ENCODE assay signal across 10 cellular contexts in the genomic region with DNA sequence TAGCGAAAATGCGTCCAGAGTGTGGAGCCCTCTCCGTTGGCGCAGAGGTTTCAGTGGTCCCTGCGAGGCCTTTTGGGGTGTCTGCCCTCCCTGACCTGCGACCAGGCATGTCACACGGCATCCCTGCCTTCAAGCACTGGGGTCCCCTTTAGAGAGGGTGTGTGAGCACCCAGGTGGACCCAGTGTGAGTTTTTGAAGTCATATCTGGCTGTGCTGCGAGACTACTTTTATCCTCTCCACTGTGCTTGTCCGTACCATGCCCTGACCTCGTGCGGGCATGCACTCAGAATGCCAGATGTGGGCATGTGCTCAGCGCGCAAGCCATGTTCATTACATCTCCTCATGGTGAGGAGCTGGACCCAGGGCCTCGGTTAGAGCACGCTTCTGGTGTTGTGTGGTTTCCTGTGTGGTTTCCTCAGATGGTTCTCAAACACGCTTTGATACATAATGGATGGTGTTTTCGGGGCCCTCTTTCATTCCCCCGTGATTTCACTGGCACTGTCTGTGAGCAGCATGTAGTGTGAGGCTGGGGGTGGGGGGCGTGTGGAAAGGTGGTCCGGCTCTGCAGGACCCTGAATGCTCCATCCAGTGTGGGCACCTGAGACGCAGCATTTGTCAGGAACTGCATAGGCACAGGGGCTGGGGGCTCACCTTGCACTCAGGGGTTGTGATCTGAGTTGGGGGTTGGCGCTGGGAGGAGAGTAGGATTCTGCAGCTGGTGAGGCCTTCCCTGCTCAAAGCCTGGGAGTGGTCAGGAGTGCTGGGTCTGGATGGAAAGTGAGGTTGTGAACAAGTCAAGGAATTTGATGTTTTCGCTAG. TPM values are rescaled to one million over a fixed set of nuclear protein-coding genes. Genes with fewer than 3 reads are reported as not detected.
DNase-seq lines count a peak whose midpoint lies in the region; ATAC-seq and TF ChIP-seq lines count a peak whose summit lies in the region.
"Had no signal": no experiment of that assay in that cellular context is flagged by ENCODE, and none has a peak within 500 bp of the region (broad histone marks: within the 10 kb centered on the region; RNA-seq: fewer than 3 reads in every experiment).

No MANE protein-coding gene starts in this region.

- no peak for TF ChIP-seq CTCF in right atrium auricular region (IDR thresholded peaks at IDR 0.05)

- ATAC-seq in Right ventricle myocardium inferior (no peak), memory B cell (ENCODE audit: low read depth) (no peak), HG03439 (IDR thresholded peaks at IDR 0.05; ENCODE audit: unreplicated experiment) (no peak), GM19328 (IDR thresholded peaks at IDR 0.05; ENCODE audit: unreplicated experiment) (no peak)
- ATAC-seq in activated CD8-positive, alpha-beta T cell treated with anti-CD3 and anti-CD28 coated beads, Interleukin-2, amount 10 ng/mL, durations not matched to agents 7 days and 5 days = no peak

- peak; percentile 53 for DNase-seq in right atrium auricular region (ENCODE audit: low spot score)
- no peak for DNase-seq in Right ventricle myocardium inferior (ENCODE audit: missing footprints)
- DNase-seq in activated CD8-positive, alpha-beta T cell treated with anti-CD3 and anti-CD28 coated beads, Interleukin-2, amount 10 ng/mL, durations not matched to agents 7 days and 5 days = peak; percentile 58
- DNase-seq in memory B cell (ENCODE audit: low spot score in 2 of 2) = no peak
- no peak for DNase-seq in SW 1271 (lab: John Stamatoyannopoulos, UW)
- no peak for DNase-seq in NK-92 treated with Interleukin-12 subunit alpha and Interleukin-12 subunit beta, amount 100 ng/mL, for 24 hours (lab: John Stamatoyannopoulos, UW)
- DNase-seq: GOT3, NCI-H524 had no signal

- H3K27me3 ChIP-seq in right atrium auricular region = no peaks in the 10 kb centered on the region

- POLR2A ChIA-PET in activated CD8-positive, alpha-beta T cell treated with anti-CD3 and anti-CD28 coated beads, Interleukin-2, amount 10 ng/mL, durations not matched to agents 7 days and 5 days (lab: Charles Lee) = interaction anchor here (1.1 kb wide), 1 partner anchor 10 kb away, joined by 5 read pairs; no protein-coding TSS in a partner anchor

- intact Hi-C loops in Right ventricle myocardium inferior (cut with DNase I) = no loop called here

- H3K4me1 Mint-ChIP-seq in activated CD8-positive, alpha-beta T cell treated with anti-CD3 and anti-CD28 coated beads, Interleukin-2, amount 10 ng/mL, durations not matched to agents 7 days and 5 days (ENCODE audit: low read depth) = peaks cover 43% of the 10 kb centered on the region
- H3K4me1 Mint-ChIP-seq in memory B cell = peaks cover 20% of the 10 kb centered on the region

- CTCF ChIA-PET in activated CD8-positive, alpha-beta T cell treated with anti-CD3 and anti-CD28 coated beads, Interleukin-2, amount 10 ng/mL, durations not matched to agents 7 days and 5 days (lab: Charles Lee) = interaction anchor here (1.4 kb wide), 1 partner anchor 14 kb away, joined by 3 read pairs; no protein-coding TSS in a partner anchor

- H3K4me1 ChIP-seq in right atrium auricular region = peaks cover 0 to 24% of the 10 kb centered on the region in 2 donors

- H3K9me3 ChIP-seq in right atrium auricular region = no peaks in the 10 kb centered on the region

- peak overlapping the region; percentile 63 for H3K27ac Mint-ChIP-seq in activated CD8-positive, alpha-beta T cell treated with anti-CD3 and anti-CD28 coated beads, Interleukin-2, amount 10 ng/mL, durations not matched to agents 7 days and 5 days
- H3K27ac Mint-ChIP-seq in memory B cell = no peak overlapping the region

- H3K36me3 ChIP-seq in right atrium auricular region = peaks cover 8% of the 10 kb centered on the region

- no peaks in the 10 kb centered on the region for H3K9me3 Mint-ChIP-seq in activated CD8-positive, alpha-beta T cell treated with anti-CD3 and anti-CD28 coated beads, Interleukin-2, amount 10 ng/mL, durations not matched to agents 7 days and 5 days (ENCODE audit: insufficient read depth)
- H3K9me3 Mint-ChIP-seq in memory B cell = peaks cover 3% of the 10 kb centered on the region

- no peak overlapping the region for H3K4me3 ChIP-seq in right atrium auricular region

- H3K27ac ChIP-seq in right atrium auricular region = no peak overlapping the region

- peak overlapping the region; percentile 89 for H3K4me3 Mint-ChIP-seq in activated CD8-positive, alpha-beta T cell treated with anti-CD3 and anti-CD28 coated beads, Interleukin-2, amount 10 ng/mL, durations not matched to agents 7 days and 5 days
- peak overlapping the region; percentile 47 for H3K4me3 Mint-ChIP-seq in memory B cell

- H3K27me3 Mint-ChIP-seq in activated CD8-positive, alpha-beta T cell treated with anti-CD3 and anti-CD28 coated beads, Interleukin-2, amount 10 ng/mL, durations not matched to agents 7 days and 5 days (ENCODE audit: low read depth) = no peaks in the 10 kb centered on the region
- no peaks in the 10 kb centered on the region for H3K27me3 Mint-ChIP-seq in memory B cell

- H3K36me3 Mint-ChIP-seq in activated CD8-positive, alpha-beta T cell treated with anti-CD3 and anti-CD28 coated beads, Interleukin-2, amount 10 ng/mL, durations not matched to agents 7 days and 5 days (ENCODE audit: low read depth) = peaks cover 56% of the 10 kb centered on the region
- H3K36me3 Mint-ChIP-seq in memory B cell = peaks cover 7% of the 10 kb centered on the region

RNA-seq across cellular contexts. Expression of a gene that starts 2.3 kb away (rescaled TPM):
- total RNA-seq in right atrium auricular region = 10 to 100 TPM; 34.4 to 40.4 TPM
- total RNA-seq in Right ventricle myocardium inferior = 46.7 TPM
- total RNA-seq in activated CD8-positive, alpha-beta T cell treated with anti-CD3 and anti-CD28 coated beads, Interleukin-2, amount 10 ng/mL, durations not matched to agents 7 days and 5 days = 100 to 1,000 TPM; 180 to 191 TPM

Comparison
In these comparisons a context has a peak if more than half of its experiments do, and no peak if none do; other contexts are left out.
1. DNase-seq: peak in right atrium auricular region (single experiment) and activated CD8-positive, alpha-beta T cell treated with anti-CD3 and anti-CD28 coated beads, Interleukin-2, amount 10 ng/mL, durations not matched to agents 7 days and 5 days (single experiment); none in Right ventricle myocardium inferior (single experiment), memory B cell (0 of 2), SW 1271 (0 of 2) and NK-92 treated with Interleukin-12 subunit alpha and Interleukin-12 subunit beta, amount 100 ng/mL, for 24 hours (single experiment).